15 cellular contexts compared by ENCODE assay signal in genomic region chr1:74586253-74586897, GRCh38.
A peak's percentile ranks its signal among the peaks of the same experiment; 100 is the strongest.
DNase-seq lines count a peak whose midpoint lies in the region; ATAC-seq, FAIRE-seq and TF ChIP-seq lines count a peak whose summit lies in the region.
"Had no signal": no experiment of that assay in that cellular context is flagged by ENCODE, and none has a peak within 500 bp of the region (broad histone marks: within the 10 kb centered on the region; RNA-seq: fewer than 3 reads in every experiment).

No MANE protein-coding gene starts in this region.

- ATAC-seq in activated T-cell treated with anti-CD3 and anti-CD28 coated beads, Interleukin-2, amount 50 U/mL, for 4 hours: no peak

- peak overlapping the region; percentile 56 for H3K4me2 ChIP-seq in Loucy (ENCODE audit: low read depth, low read length, poor library complexity, severe bottlenecking)
- H3K4me2 ChIP-seq in smooth muscle cell: no peak overlapping the region
- H3K4me2 ChIP-seq: BLaER1 had no signal

- H3K4me1 ChIP-seq in Loucy (ENCODE audit: insufficient read depth, low read length, poor library complexity, severe bottlenecking) (no peaks in the 10 kb centered on the region), smooth muscle cell (ENCODE audit: low read depth) (no peaks in the 10 kb centered on the region), sigmoid colon (no peaks in the 10 kb centered on the region), tibial nerve (no peaks in the 10 kb centered on the region)
- H3K4me1 ChIP-seq: BLaER1, esophagus muscularis mucosa, upper lobe of left lung had no signal

- intact Hi-C loops in sigmoid colon (cut with DNase I): no loop called here

- H3K9me3 ChIP-seq in Loucy (ENCODE audit: insufficient read depth, low read depth, low read length) (no peaks in the 10 kb centered on the region), smooth muscle cell (replicated peaks; ENCODE audit: low read depth) (no peaks in the 10 kb centered on the region), sigmoid colon (no peaks in the 10 kb centered on the region), tibial nerve (no peaks in the 10 kb centered on the region)
- H3K9me3 ChIP-seq: BLaER1, esophagus muscularis mucosa, upper lobe of left lung had no signal

- peaks cover 2% of the 10 kb centered on the region for H3K4me1 Mint-ChIP-seq in activated T-cell treated with anti-CD3 and anti-CD28 coated beads, Interleukin-2, amount 50 U/mL, for 4 hours (ENCODE audit: low read depth)

- H2AFZ ChIP-seq in Loucy (ENCODE audit: low read length) (peak overlapping the region; percentile 87), smooth muscle cell (ENCODE audit: low read depth) (no peak overlapping the region)

- H3K9me2 ChIP-seq in Loucy (replicated peaks; ENCODE audit: low read depth, low read length): no peaks in the 10 kb centered on the region

- H3K27ac ChIP-seq in smooth muscle cell (ENCODE audit: low read depth): no peak overlapping the region
- H3K27ac ChIP-seq in sigmoid colon: no peak overlapping the region
- no peak overlapping the region for H3K27ac ChIP-seq in tibial nerve
- H3K27ac ChIP-seq: BLaER1, esophagus muscularis mucosa, upper lobe of left lung, WERI-Rb-1 had no signal

- H3K9ac ChIP-seq in Loucy (ENCODE audit: low read depth, low read length, poor library complexity, severe bottlenecking) (peak overlapping the region; percentile 41), smooth muscle cell (ENCODE audit: low read depth) (no peak overlapping the region)
- H3K9ac ChIP-seq: BLaER1 had no signal

- no peaks in the 10 kb centered on the region for H3K36me3 Mint-ChIP-seq in activated T-cell treated with anti-CD3 and anti-CD28 coated beads, Interleukin-2, amount 50 U/mL, for 4 hours (ENCODE audit: insufficient read depth)

- peak; percentile 94 for FAIRE-seq in colon (lab: Jason Lieb, UNC)

- TF ChIP-seq EP300 in sigmoid colon (IDR thresholded peaks at IDR 0.05): no peak
- no peak for TF ChIP-seq EP300 in tibial nerve (IDR thresholded peaks at IDR 0.05)

- H3K4me3 ChIP-seq in Loucy (ENCODE audit: low read length, poor library complexity, severe bottlenecking) (peak overlapping the region; percentile 70), smooth muscle cell (peak overlapping the region; percentile 10), sigmoid colon (no peak overlapping the region), tibial nerve (no peak overlapping the region)
- H3K4me3 ChIP-seq: BLaER1, esophagus muscularis mucosa, upper lobe of left lung had no signal

- no peak for TF ChIP-seq POLR2A in sigmoid colon (IDR thresholded peaks at IDR 0.05)
- no peak for TF ChIP-seq POLR2A in tibial nerve (IDR thresholded peaks at IDR 0.05)

- no peak for TF ChIP-seq CTCF in Loucy (conservative IDR thresholded peaks at IDR 0.05; ENCODE audit: low read length)
- no peak for TF ChIP-seq CTCF in smooth muscle cell (IDR thresholded peaks at IDR 0.05; ENCODE audit: borderline replicate concordance, insufficient read depth, poor library complexity, severe bottlenecking)
- no peak for TF ChIP-seq CTCF in sigmoid colon (IDR thresholded peaks at IDR 0.05)
- TF ChIP-seq CTCF in tibial nerve (IDR thresholded peaks at IDR 0.05): no peak

- no peaks in the 10 kb centered on the region for H3K36me3 ChIP-seq in Loucy (ENCODE audit: insufficient read depth, low read length)
- no peaks in the 10 kb centered on the region for H3K36me3 ChIP-seq in smooth muscle cell (ENCODE audit: low read depth)
- H3K36me3 ChIP-seq in sigmoid colon: no peaks in the 10 kb centered on the region
- H3K36me3 ChIP-seq in tibial nerve: no peaks in the 10 kb centered on the region
- H3K36me3 ChIP-seq: BLaER1, esophagus muscularis mucosa, upper lobe of left lung, WERI-Rb-1 had no signal

- H3K9me3 Mint-ChIP-seq in activated T-cell treated with anti-CD3 and anti-CD28 coated beads, Interleukin-2, amount 50 U/mL, for 4 hours: no peaks in the 10 kb centered on the region

- no peaks in the 10 kb centered on the region for H3K27me3 ChIP-seq in Loucy (ENCODE audit: insufficient read depth, low read length, poor library complexity, severe bottlenecking)
- no peaks in the 10 kb centered on the region for H3K27me3 ChIP-seq in smooth muscle cell (ENCODE audit: low read depth)
- no peaks in the 10 kb centered on the region for H3K27me3 ChIP-seq in sigmoid colon
- H3K27me3 ChIP-seq in tibial nerve: no peaks in the 10 kb centered on the region
- H3K27me3 ChIP-seq: BLaER1, esophagus muscularis mucosa, upper lobe of left lung had no signal

- no peak for DNase-seq in activated T-cell treated with anti-CD3 and anti-CD28 coated beads, Interleukin-2, amount 50 U/mL, for 4 hours
- no peak for DNase-seq in activated T-cell treated with anti-CD3 and anti-CD28 coated beads, Interleukin-2, amount 50 U/mL, for 48 hours
- no peak for DNase-seq in smooth muscle cell (lab: John Stamatoyannopoulos, UW; ENCODE audit: unreplicated experiment)
- DNase-seq in NCI-H510A treated with DMSO at 0.1 percent for 48 hours (lab: John Stamatoyannopoulos, UW): no peak
- DNase-seq in sigmoid colon: no peak
- no peak for DNase-seq in tibial nerve (ENCODE audit: low spot score in 2 of 2)
- DNase-seq: cerebellar nuclear complex, H7, NCI-H2227 treated with DMSO at 0.1 percent for 48 hours, upper lobe of left lung, WERI-Rb-1 had no signal

- H3K4me3 Mint-ChIP-seq in activated T-cell treated with anti-CD3 and anti-CD28 coated beads, Interleukin-2, amount 50 U/mL, for 4 hours: peak overlapping the region; percentile 24

- no peaks in the 10 kb centered on the region for H3K27me3 Mint-ChIP-seq in activated T-cell treated with anti-CD3 and anti-CD28 coated beads, Interleukin-2, amount 50 U/mL, for 4 hours (ENCODE audit: low read depth)

- no peaks in the 10 kb centered on the region for H3K79me2 ChIP-seq in Loucy (ENCODE audit: insufficient read depth, low read length)
- no peaks in the 10 kb centered on the region for H3K79me2 ChIP-seq in smooth muscle cell (ENCODE audit: low read depth)

- H3F3A ChIP-seq in Loucy (ENCODE audit: low read depth): no peaks in the 10 kb centered on the region
- H3F3A ChIP-seq in smooth muscle cell (ENCODE audit: low read depth): no peaks in the 10 kb centered on the region

- H4K20me1 ChIP-seq in Loucy (ENCODE audit: insufficient read depth, low read length, poor library complexity, severe bottlenecking): no peaks in the 10 kb centered on the region
- H4K20me1 ChIP-seq in smooth muscle cell (ENCODE audit: low read depth): no peaks in the 10 kb centered on the region
- H4K20me1 ChIP-seq: BLaER1 had no signal

- WGBS in smooth muscle cell (ENCODE audit: low lambda C conversion rate): 86% methylated on average over 4 of the region's 4 CpGs
- 44 to 69% methylated on average over 4 of the region's 4 CpGs for WGBS in sigmoid colon, 2 donors
- WGBS in tibial nerve, 2 donors: 82 to 87% methylated on average over 4 of the region's 4 CpGs

Comparison
In these comparisons a context has a peak if more than half of its experiments do, and no peak if none do; other contexts are left out.
1. H3K4me3 ChIP-seq: peak in Loucy (single experiment) and smooth muscle cell (single experiment); none in sigmoid colon (0 of 4) and tibial nerve (0 of 4).